ENCODE assay signal across 1 cellular context in the genomic region with DNA sequence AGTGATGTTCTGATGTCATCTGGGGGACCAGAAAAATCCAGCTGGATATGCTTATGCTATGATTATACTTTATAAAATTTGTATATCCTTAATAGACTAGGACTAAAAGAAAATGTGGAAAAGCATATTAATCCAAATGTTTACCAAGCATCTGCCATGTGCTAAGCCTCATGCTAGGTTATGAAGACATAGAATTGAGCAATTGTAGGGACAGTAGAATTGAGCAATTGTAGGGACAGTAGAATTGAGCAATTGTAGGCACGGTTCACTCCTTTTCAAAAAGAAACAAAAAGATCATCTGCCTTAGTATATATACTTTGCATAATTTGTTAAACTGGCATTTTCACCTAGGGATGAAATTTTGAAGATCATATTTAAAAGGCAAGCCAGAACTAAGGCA.
TF ChIP-seq lines count a peak whose summit lies in the region.

No MANE protein-coding gene starts in this region.

TF ChIP-seq in HepG2, 621 proteins besides CTCF, POLR2A, EP300 and RAD21 (continued from another document and continues in another):
- no peak for TF ChIP-seq ZNF431 (CRISPR knock-in tag; IDR thresholded peaks at IDR 0.05; ENCODE audit: borderline replicate concordance, low read depth)
- TF ChIP-seq, protein P1, sequence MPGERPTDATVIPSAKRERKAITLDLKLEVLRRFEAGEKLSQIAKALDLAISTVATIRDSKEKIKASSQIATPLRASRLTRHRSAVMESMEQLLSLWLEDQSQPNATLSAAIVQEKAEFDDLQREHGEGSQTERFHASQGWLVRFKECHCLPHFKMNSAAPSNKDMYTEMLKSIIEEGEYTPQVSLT (CRISPR knock-in tag; IDR thresholded peaks at IDR 0.05; ENCODE audit: borderline replicate concordance, low read depth) = no peak
- no peak for TF ChIP-seq ZNF17 (CRISPR knock-in tag; IDR thresholded peaks at IDR 0.05)
- no peak for TF ChIP-seq EEA1 (CRISPR knock-in tag; IDR thresholded peaks at IDR 0.05; ENCODE audit: borderline replicate concordance)
- no peak for TF ChIP-seq ZNF615 (CRISPR knock-in tag; IDR thresholded peaks at IDR 0.05; ENCODE audit: borderline replicate concordance)
- TF ChIP-seq NFRKB (IDR thresholded peaks at IDR 0.05) = no peak
- TF ChIP-seq, protein P2, sequence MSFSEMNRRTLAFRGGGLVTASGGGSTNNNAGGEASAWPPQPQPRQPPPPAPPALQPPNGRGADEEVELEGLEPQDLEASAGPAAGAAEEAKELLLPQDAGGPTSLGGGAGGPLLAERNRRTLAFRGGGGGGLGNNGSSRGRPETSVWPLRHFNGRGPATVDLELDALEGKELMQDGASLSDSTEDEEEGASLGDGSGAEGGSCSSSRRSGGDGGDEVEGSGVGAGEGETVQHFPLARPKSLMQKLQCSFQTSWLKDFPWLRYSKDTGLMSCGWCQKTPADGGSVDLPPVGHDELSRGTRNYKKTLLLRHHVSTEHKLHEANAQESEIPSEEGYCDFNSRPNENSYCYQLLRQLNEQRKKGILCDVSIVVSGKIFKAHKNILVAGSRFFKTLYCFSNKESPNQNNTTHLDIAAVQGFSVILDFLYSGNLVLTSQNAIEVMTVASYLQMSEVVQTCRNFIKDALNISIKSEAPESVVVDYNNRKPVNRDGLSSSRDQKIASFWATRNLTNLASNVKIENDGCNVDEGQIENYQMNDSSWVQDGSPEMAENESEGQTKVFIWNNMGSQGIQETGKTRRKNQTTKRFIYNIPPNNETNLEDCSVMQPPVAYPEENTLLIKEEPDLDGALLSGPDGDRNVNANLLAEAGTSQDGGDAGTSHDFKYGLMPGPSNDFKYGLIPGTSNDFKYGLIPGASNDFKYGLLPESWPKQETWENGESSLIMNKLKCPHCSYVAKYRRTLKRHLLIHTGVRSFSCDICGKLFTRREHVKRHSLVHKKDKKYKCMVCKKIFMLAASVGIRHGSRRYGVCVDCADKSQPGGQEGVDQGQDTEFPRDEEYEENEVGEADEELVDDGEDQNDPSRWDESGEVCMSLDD (CRISPR knock-in tag; IDR thresholded peaks at IDR 0.05; ENCODE audit: borderline replicate concordance) = no peak
- TF ChIP-seq MAFF (IDR thresholded peaks at IDR 0.05; ENCODE audit: low read depth, low read length) = no peak
- TF ChIP-seq, protein P3, sequence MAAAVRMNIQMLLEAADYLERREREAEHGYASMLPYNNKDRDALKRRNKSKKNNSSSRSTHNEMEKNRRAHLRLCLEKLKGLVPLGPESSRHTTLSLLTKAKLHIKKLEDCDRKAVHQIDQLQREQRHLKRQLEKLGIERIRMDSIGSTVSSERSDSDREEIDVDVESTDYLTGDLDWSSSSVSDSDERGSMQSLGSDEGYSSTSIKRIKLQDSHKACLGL (CRISPR knock-in tag; IDR thresholded peaks at IDR 0.05) = no peak
- no peak for TF ChIP-seq ZNF790 (CRISPR knock-in tag; IDR thresholded peaks at IDR 0.05; ENCODE audit: borderline replicate concordance)
- TF ChIP-seq ELF4 (CRISPR knock-in tag; IDR thresholded peaks at IDR 0.05; ENCODE audit: borderline replicate concordance) = no peak
- TF ChIP-seq MAFK (conservative IDR thresholded peaks at IDR 0.05 in 1 of 2, IDR thresholded peaks at IDR 0.05 in 1 of 2; ENCODE audit: low read length in 2 of 2) = no peak
- TF ChIP-seq SNAI1 (CRISPR knock-in tag; IDR thresholded peaks at IDR 0.05; ENCODE audit: borderline replicate concordance) = no peak
- TF ChIP-seq KAT8 (CRISPR knock-in tag; IDR thresholded peaks at IDR 0.05) = 0 out of 2 replicates have a peak, but pooled peaks have one; percentile 41
- no peak for TF ChIP-seq ZNF775 (CRISPR knock-in tag; IDR thresholded peaks at IDR 0.05; ENCODE audit: borderline replicate concordance)
- no peak for TF ChIP-seq PCBP1 (IDR thresholded peaks at IDR 0.05; ENCODE audit: borderline replicate concordance, low read depth, low read length)
- TF ChIP-seq SPEN (CRISPR knock-in tag; IDR thresholded peaks at IDR 0.05; ENCODE audit: low read depth) = no peak
- TF ChIP-seq, protein P4, sequence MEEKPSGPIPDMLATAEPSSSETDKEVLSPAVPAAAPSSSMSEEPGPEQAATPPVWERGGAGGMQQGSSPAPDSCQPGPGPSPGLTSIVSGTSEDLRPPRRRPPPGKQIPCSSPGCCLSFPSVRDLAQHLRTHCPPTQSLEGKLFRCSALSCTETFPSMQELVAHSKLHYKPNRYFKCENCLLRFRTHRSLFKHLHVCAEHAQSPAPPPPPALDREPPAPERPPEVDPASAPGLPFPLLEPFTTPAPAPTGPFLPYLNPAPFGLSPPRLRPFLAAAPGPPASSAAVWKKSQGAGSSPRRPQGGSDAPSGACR (CRISPR knock-in tag; IDR thresholded peaks at IDR 0.05) = no peak
- 0 out of 2 replicates have a peak, but pooled peaks have one; percentile 54 for TF ChIP-seq ZNF564 (CRISPR knock-in tag; IDR thresholded peaks at IDR 0.05)
- TF ChIP-seq CENPX (CRISPR knock-in tag; IDR thresholded peaks at IDR 0.05) = no peak
- TF ChIP-seq XRCC5 (optimal IDR thresholded peaks at IDR 0.05; ENCODE audit: low read length) = no peak
- TF ChIP-seq ZNF367 (CRISPR knock-in tag; IDR thresholded peaks at IDR 0.05; ENCODE audit: borderline replicate concordance) = no peak
- no peak for TF ChIP-seq NFE2L2 (IDR thresholded peaks at IDR 0.05; ENCODE audit: low read length)
- no peak for TF ChIP-seq ZNF335 (CRISPR knock-in tag; IDR thresholded peaks at IDR 0.05)
- peak; percentile 66; the same call in 1 of the 2 replicates for TF ChIP-seq FOXK1 (CRISPR knock-in tag; IDR thresholded peaks at IDR 0.05; ENCODE audit: borderline replicate concordance, low read depth)
- no peak for TF ChIP-seq ZNF350 (CRISPR knock-in tag; IDR thresholded peaks at IDR 0.05; ENCODE audit: borderline replicate concordance, low read depth)
- TF ChIP-seq ZNF383 (CRISPR knock-in tag; IDR thresholded peaks at IDR 0.05; ENCODE audit: borderline replicate concordance) = no peak
- peak; percentile 90 for TF ChIP-seq ZNF331 (CRISPR knock-in tag; IDR thresholded peaks at IDR 0.05)
- no peak for TF ChIP-seq EZH2 (conservative IDR thresholded peaks at IDR 0.05; ENCODE audit: low read depth, low read length)
- TF ChIP-seq ZNF780A (CRISPR knock-in tag; IDR thresholded peaks at IDR 0.05) = no peak
- TF ChIP-seq, protein P5, sequence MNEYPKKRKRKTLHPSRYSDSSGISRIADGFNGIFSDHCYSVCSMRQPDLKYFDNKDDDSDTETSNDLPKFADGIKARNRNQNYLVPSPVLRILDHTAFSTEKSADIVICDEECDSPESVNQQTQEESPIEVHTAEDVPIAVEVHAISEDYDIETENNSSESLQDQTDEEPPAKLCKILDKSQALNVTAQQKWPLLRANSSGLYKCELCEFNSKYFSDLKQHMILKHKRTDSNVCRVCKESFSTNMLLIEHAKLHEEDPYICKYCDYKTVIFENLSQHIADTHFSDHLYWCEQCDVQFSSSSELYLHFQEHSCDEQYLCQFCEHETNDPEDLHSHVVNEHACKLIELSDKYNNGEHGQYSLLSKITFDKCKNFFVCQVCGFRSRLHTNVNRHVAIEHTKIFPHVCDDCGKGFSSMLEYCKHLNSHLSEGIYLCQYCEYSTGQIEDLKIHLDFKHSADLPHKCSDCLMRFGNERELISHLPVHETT (CRISPR knock-in tag; conservative IDR thresholded peaks at IDR 0.05) = no peak
- no peak for TF ChIP-seq PHF8 (CRISPR knock-in tag; IDR thresholded peaks at IDR 0.05)
- TF ChIP-seq BCL6 (CRISPR knock-in tag; IDR thresholded peaks at IDR 0.05) = peak; percentile 71
- no peak for TF ChIP-seq MEIS2 (CRISPR knock-in tag; IDR thresholded peaks at IDR 0.05)
- TF ChIP-seq ZNF101 (CRISPR knock-in tag; IDR thresholded peaks at IDR 0.05; ENCODE audit: borderline replicate concordance, low read depth) = no peak
- no peak for TF ChIP-seq ZNF577 (CRISPR knock-in tag; IDR thresholded peaks at IDR 0.05; ENCODE audit: borderline replicate concordance, low read depth)
- peak; percentile 96 for TF ChIP-seq GATAD2A (CRISPR knock-in tag; IDR thresholded peaks at IDR 0.05)
- TF ChIP-seq GABPB1 (CRISPR knock-in tag; IDR thresholded peaks at IDR 0.05) = no peak
- TF ChIP-seq ZBTB7B (CRISPR knock-in tag; IDR thresholded peaks at IDR 0.05) = no peak
- TF ChIP-seq ZNF713 (CRISPR knock-in tag; IDR thresholded peaks at IDR 0.05) = no peak
- TF ChIP-seq PCBP2 (optimal IDR thresholded peaks at IDR 0.05; ENCODE audit: low read depth, low read length, poor library complexity, severe bottlenecking) = no peak
- TF ChIP-seq JDP2 (CRISPR knock-in tag; IDR thresholded peaks at IDR 0.05; ENCODE audit: borderline replicate concordance) = no peak
- TF ChIP-seq CHD4 (IDR thresholded peaks at IDR 0.05; ENCODE audit: borderline replicate concordance, low read length) = no peak
- TF ChIP-seq, protein P6, sequence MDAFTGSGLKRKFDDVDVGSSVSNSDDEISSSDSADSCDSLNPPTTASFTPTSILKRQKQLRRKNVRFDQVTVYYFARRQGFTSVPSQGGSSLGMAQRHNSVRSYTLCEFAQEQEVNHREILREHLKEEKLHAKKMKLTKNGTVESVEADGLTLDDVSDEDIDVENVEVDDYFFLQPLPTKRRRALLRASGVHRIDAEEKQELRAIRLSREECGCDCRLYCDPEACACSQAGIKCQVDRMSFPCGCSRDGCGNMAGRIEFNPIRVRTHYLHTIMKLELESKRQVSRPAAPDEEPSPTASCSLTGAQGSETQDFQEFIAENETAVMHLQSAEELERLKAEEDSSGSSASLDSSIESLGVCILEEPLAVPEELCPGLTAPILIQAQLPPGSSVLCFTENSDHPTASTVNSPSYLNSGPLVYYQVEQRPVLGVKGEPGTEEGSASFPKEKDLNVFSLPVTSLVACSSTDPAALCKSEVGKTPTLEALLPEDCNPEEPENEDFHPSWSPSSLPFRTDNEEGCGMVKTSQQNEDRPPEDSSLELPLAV (CRISPR knock-in tag; conservative IDR thresholded peaks at IDR 0.05; ENCODE audit: low read depth) = no peak
- TF ChIP-seq CREB1 (IDR thresholded peaks at IDR 0.05) = no peak
- peak; percentile 48; the same call in 1 of the 2 replicates for TF ChIP-seq CREB1 (CRISPR knock-in tag; IDR thresholded peaks at IDR 0.05)
- no peak for TF ChIP-seq PAX8 (CRISPR knock-in tag; IDR thresholded peaks at IDR 0.05; ENCODE audit: borderline replicate concordance)
- TF ChIP-seq ZNF205 (CRISPR knock-in tag; IDR thresholded peaks at IDR 0.05) = no peak; the same call in 1 of the 2 replicates
- TF ChIP-seq, protein P7, sequence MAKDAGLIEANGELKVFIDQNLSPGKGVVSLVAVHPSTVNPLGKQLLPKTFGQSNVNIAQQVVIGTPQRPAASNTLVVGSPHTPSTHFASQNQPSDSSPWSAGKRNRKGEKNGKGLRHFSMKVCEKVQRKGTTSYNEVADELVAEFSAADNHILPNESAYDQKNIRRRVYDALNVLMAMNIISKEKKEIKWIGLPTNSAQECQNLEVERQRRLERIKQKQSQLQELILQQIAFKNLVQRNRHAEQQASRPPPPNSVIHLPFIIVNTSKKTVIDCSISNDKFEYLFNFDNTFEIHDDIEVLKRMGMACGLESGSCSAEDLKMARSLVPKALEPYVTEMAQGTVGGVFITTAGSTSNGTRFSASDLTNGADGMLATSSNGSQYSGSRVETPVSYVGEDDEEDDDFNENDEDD (CRISPR knock-in tag; IDR thresholded peaks at IDR 0.05; ENCODE audit: borderline replicate concordance) = peak; percentile 63; the same call in 1 of the 2 replicates
- TF ChIP-seq ZNF12 (CRISPR knock-in tag; IDR thresholded peaks at IDR 0.05) = peak; percentile 89
- no peak for TF ChIP-seq SMAD1 (CRISPR knock-in tag; IDR thresholded peaks at IDR 0.05; ENCODE audit: borderline replicate concordance, low read depth)
- no peak for TF ChIP-seq JUND (CRISPR knock-in tag; IDR thresholded peaks at IDR 0.05)
- TF ChIP-seq TCF7 (IDR thresholded peaks at IDR 0.05; ENCODE audit: low read depth) = 0 out of 2 replicates have a peak, but pooled peaks have one; percentile 28
- TF ChIP-seq, protein P8, sequence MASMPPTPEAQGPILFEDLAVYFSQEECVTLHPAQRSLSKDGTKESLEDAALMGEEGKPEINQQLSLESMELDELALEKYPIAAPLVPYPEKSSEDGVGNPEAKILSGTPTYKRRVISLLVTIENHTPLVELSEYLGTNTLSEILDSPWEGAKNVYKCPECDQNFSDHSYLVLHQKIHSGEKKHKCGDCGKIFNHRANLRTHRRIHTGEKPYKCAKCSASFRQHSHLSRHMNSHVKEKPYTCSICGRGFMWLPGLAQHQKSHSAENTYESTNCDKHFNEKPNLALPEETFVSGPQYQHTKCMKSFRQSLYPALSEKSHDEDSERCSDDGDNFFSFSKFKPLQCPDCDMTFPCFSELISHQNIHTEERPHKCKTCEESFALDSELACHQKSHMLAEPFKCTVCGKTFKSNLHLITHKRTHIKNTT (CRISPR knock-in tag; IDR thresholded peaks at IDR 0.05) = no peak
- no peak for TF ChIP-seq ARID2 (CRISPR knock-in tag; IDR thresholded peaks at IDR 0.05; ENCODE audit: borderline replicate concordance)
- TF ChIP-seq, protein P9, sequence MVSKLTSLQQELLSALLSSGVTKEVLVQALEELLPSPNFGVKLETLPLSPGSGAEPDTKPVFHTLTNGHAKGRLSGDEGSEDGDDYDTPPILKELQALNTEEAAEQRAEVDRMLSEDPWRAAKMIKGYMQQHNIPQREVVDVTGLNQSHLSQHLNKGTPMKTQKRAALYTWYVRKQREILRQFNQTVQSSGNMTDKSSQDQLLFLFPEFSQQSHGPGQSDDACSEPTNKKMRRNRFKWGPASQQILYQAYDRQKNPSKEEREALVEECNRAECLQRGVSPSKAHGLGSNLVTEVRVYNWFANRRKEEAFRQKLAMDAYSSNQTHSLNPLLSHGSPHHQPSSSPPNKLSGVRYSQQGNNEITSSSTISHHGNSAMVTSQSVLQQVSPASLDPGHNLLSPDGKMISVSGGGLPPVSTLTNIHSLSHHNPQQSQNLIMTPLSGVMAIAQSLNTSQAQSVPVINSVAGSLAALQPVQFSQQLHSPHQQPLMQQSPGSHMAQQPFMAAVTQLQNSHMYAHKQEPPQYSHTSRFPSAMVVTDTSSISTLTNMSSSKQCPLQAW (CRISPR knock-in tag; IDR thresholded peaks at IDR 0.05) = no peak
- no peak for TF ChIP-seq KLF9 (CRISPR knock-in tag; IDR thresholded peaks at IDR 0.05; ENCODE audit: low read depth)
- no peak for TF ChIP-seq FOXA1 (IDR thresholded peaks at IDR 0.05)
- peak; percentile 67 for TF ChIP-seq FOXA1 (CRISPR knock-in tag; IDR thresholded peaks at IDR 0.05)
- no peak for TF ChIP-seq ZNF772 (CRISPR knock-in tag; IDR thresholded peaks at IDR 0.05)
- TF ChIP-seq EED (CRISPR knock-in tag; IDR thresholded peaks at IDR 0.05) = no peak
- TF ChIP-seq, protein P10, sequence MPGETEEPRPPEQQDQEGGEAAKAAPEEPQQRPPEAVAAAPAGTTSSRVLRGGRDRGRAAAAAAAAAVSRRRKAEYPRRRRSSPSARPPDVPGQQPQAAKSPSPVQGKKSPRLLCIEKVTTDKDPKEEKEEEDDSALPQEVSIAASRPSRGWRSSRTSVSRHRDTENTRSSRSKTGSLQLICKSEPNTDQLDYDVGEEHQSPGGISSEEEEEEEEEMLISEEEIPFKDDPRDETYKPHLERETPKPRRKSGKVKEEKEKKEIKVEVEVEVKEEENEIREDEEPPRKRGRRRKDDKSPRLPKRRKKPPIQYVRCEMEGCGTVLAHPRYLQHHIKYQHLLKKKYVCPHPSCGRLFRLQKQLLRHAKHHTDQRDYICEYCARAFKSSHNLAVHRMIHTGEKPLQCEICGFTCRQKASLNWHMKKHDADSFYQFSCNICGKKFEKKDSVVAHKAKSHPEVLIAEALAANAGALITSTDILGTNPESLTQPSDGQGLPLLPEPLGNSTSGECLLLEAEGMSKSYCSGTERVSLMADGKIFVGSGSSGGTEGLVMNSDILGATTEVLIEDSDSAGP (CRISPR knock-in tag; IDR thresholded peaks at IDR 0.05; ENCODE audit: borderline replicate concordance) = no peak
